10 cellular contexts compared by ENCODE assay signal in genomic region chr6:108902389-108902792, GRCh38. TPM values are rescaled to one million over a fixed set of nuclear protein-coding genes. Genes with fewer than 3 reads are reported as not detected.
A peak's percentile ranks its signal among the peaks of the same experiment; 100 is the strongest.
DNase-seq lines count a peak whose midpoint lies in the region; ATAC-seq, FAIRE-seq and TF ChIP-seq lines count a peak whose summit lies in the region.
"Had no signal": no experiment of that assay in that cellular context is flagged by ENCODE, and none has a peak within 500 bp of the region (broad histone marks: within the 10 kb centered on the region; RNA-seq: fewer than 3 reads in every experiment).

No MANE protein-coding gene starts in this region.

- H3K4me3 ChIP-seq in RWPE2 (ENCODE audit: severe bottlenecking) (no peak overlapping the region), small intestine (ENCODE audit: low read depth in 1 of 2, low read length in 2 of 2) (no peak overlapping the region)

- H3K4me1 ChIP-seq in RWPE2 (ENCODE audit: insufficient read depth, poor library complexity, severe bottlenecking) = peaks cover 10% of the 10 kb centered on the region
- peaks cover 2 to 4% of the 10 kb centered on the region in 2 donors for H3K4me1 ChIP-seq in small intestine (ENCODE audit: control insufficient read depth in 2 of 2, insufficient read depth in 1 of 2, low read depth in 1 of 2, low read length in 1 of 2)

- H3K36me3 ChIP-seq in RWPE2 (ENCODE audit: low read depth) (no peaks in the 10 kb centered on the region), small intestine (ENCODE audit: control insufficient read depth in 2 of 2, insufficient read depth in 2 of 2, low read length in 2 of 2) (no peaks in the 10 kb centered on the region)

- peak; percentile 10 for FAIRE-seq in small intestine (lab: Jason Lieb, UNC)

- H3K36me3 Mint-ChIP-seq in activated T-cell treated with anti-CD3 and anti-CD28 coated beads, Interleukin-2, amount 50 U/mL, for 4 hours (ENCODE audit: insufficient read depth) = no peaks in the 10 kb centered on the region

- no peak overlapping the region for H3K4me3 Mint-ChIP-seq in activated T-cell treated with anti-CD3 and anti-CD28 coated beads, Interleukin-2, amount 50 U/mL, for 4 hours

- no peaks in the 10 kb centered on the region for H3K27me3 Mint-ChIP-seq in activated T-cell treated with anti-CD3 and anti-CD28 coated beads, Interleukin-2, amount 50 U/mL, for 4 hours (ENCODE audit: low read depth)

- peaks cover 32% of the 10 kb centered on the region for H3K4me1 Mint-ChIP-seq in activated T-cell treated with anti-CD3 and anti-CD28 coated beads, Interleukin-2, amount 50 U/mL, for 4 hours (ENCODE audit: low read depth)

- H3K9me3 Mint-ChIP-seq in activated T-cell treated with anti-CD3 and anti-CD28 coated beads, Interleukin-2, amount 50 U/mL, for 4 hours = no peaks in the 10 kb centered on the region

- H3K27me3 ChIP-seq in RWPE2 (ENCODE audit: insufficient read depth, poor library complexity, severe bottlenecking) = no peaks in the 10 kb centered on the region
- no peaks in the 10 kb centered on the region for H3K27me3 ChIP-seq in small intestine (ENCODE audit: control insufficient read depth in 2 of 2, insufficient read depth in 2 of 2, low read length in 2 of 2)

- H3K27ac ChIP-seq in RWPE2 (ENCODE audit: poor library complexity, severe bottlenecking) (peak overlapping the region; percentile 19), small intestine (ENCODE audit: low read depth in 1 of 2, low read length in 1 of 2) (no peak overlapping the region)

- peak; percentile 46 to 58 for ATAC-seq in activated T-cell treated with anti-CD3 and anti-CD28 coated beads, Interleukin-2, amount 50 U/mL, for 4 hours
- ATAC-seq in RWPE2 (ENCODE audit: low read depth) (no peak), HG03432 (IDR thresholded peaks at IDR 0.05; ENCODE audit: unreplicated experiment) (no peak)

- no peak for TF ChIP-seq CTCF in RWPE2 (IDR thresholded peaks at IDR 0.05; ENCODE audit: poor library complexity, severe bottlenecking)

- H3K9me3 ChIP-seq in RWPE2 (ENCODE audit: severe bottlenecking) = no peaks in the 10 kb centered on the region
- H3K9me3 ChIP-seq in small intestine (ENCODE audit: control insufficient read depth, low read depth) = no peaks in the 10 kb centered on the region

- DNase-seq in activated T-cell treated with anti-CD3 and anti-CD28 coated beads, Interleukin-2, amount 50 U/mL, for 4 hours = no peak
- DNase-seq in activated T-cell treated with anti-CD3 and anti-CD28 coated beads, Interleukin-2, amount 50 U/mL, for 1 hour = no peak
- DNase-seq in RWPE2 (ENCODE audit: low spot score) (no peak), dermis blood vessel endothelial cell (peak; percentile 92), small intestine (no peak), amniotic stem cell (lab: John Stamatoyannopoulos, UW) (no peak), SHP77 treated with DMSO at 0.1 percent for 48 hours (lab: John Stamatoyannopoulos, UW) (no peak)
- DNase-seq: midbrain, NCI-H2081 had no signal

RNA-seq across cellular contexts. Expression of gene ARMC2, which starts 54.2 kb away (rescaled TPM):
- total RNA-seq in activated T-cell treated with anti-CD3 and anti-CD28 coated beads, Interleukin-2, amount 50 U/mL, for 4 hours = 1 to 10 TPM; 2.2 to 2.8 (median 2.3) TPM
- total RNA-seq in dermis blood vessel endothelial cell = 0.51 and 0.79 TPM in 2 replicates
- polyA plus RNA-seq in small intestine = 1 to 10 TPM in 2 of 3 donors, under 1 TPM in 1; 0.22 to 4.1 (median 1.7) TPM

Comparison
In these comparisons a context has a peak if more than half of its experiments do, and no peak if none do; other contexts are left out.
1. ATAC-seq: peak in activated T-cell treated with anti-CD3 and anti-CD28 coated beads, Interleukin-2, amount 50 U/mL, for 4 hours (2 of 2); none in RWPE2 (single experiment) and HG03432 (single experiment).